1 cellular context compared by ENCODE assay signal in genomic region chr12:98543701-98544100, GRCh38.
TF ChIP-seq lines count a peak whose summit lies in the region.

No MANE protein-coding gene starts in this region.

TF ChIP-seq in A549, 52 proteins besides CTCF, POLR2A, EP300 and RAD21 (continued from another document):
- TF ChIP-seq MAX (IDR thresholded peaks at IDR 0.05) = no peak
- no peak for TF ChIP-seq HOXB5 (CRISPR knock-in tag; IDR thresholded peaks at IDR 0.05)
- no peak for TF ChIP-seq MAZ (IDR thresholded peaks at IDR 0.05; ENCODE audit: borderline replicate concordance, low read depth, low read length)
- TF ChIP-seq, protein P1, sequence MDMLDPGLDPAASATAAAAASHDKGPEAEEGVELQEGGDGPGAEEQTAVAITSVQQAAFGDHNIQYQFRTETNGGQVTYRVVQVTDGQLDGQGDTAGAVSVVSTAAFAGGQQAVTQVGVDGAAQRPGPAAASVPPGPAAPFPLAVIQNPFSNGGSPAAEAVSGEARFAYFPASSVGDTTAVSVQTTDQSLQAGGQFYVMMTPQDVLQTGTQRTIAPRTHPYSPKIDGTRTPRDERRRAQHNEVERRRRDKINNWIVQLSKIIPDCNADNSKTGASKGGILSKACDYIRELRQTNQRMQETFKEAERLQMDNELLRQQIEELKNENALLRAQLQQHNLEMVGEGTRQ (IDR thresholded peaks at IDR 0.05) = no peak
